Comparison of ENCODE assay signal across 22 cellular contexts in genomic region chr18:28163201-28163778, GRCh38. TPM values are rescaled to one million over a fixed set of nuclear protein-coding genes. Genes with fewer than 3 reads are reported as not detected.
DNase-seq lines count a peak whose midpoint lies in the region; ATAC-seq, FAIRE-seq and TF ChIP-seq lines count a peak whose summit lies in the region.
"Had no signal": no experiment of that assay in that cellular context is flagged by ENCODE, and none has a peak within 500 bp of the region (broad histone marks: within the 10 kb centered on the region; RNA-seq: fewer than 3 reads in every experiment).

No MANE protein-coding gene starts in this region.

- H3K4me3 ChIP-seq in A549 (no peak overlapping the region), GM23248 (no peak overlapping the region), astrocyte of the spinal cord (ENCODE audit: low read depth, low read length) (no peak overlapping the region), left ventricle myocardium inferior (no peak overlapping the region)
- H3K4me3 ChIP-seq: gastroesophageal sphincter, lung, MG63 had no signal

- no peak overlapping the region for H3K27ac Mint-ChIP-seq in natural killer cell
- H3K27ac Mint-ChIP-seq: activated CD4-positive, alpha-beta memory T cell treated with anti-CD3 and anti-CD28 coated beads for 36 hours; activated naive CD8-positive, alpha-beta T cell; naive thymus-derived CD8-positive, alpha-beta T cell; T-helper 17 cell; type B pancreatic cell had no signal

- no peaks in the 10 kb centered on the region for H3K4me1 Mint-ChIP-seq in natural killer cell
- H3K4me1 Mint-ChIP-seq: naive thymus-derived CD8-positive, alpha-beta T cell; T-helper 17 cell had no signal

- no peak for TF ChIP-seq CTCF in A549 (IDR thresholded peaks at IDR 0.05)
- TF ChIP-seq CTCF in astrocyte of the spinal cord (IDR thresholded peaks at IDR 0.05; ENCODE audit: low read depth, low read length): no peak
- TF ChIP-seq CTCF in left ventricle myocardium inferior (IDR thresholded peaks at IDR 0.05; ENCODE audit: borderline replicate concordance): no peak
- no peak for TF ChIP-seq CTCF in GM20000 (IDR thresholded peaks at IDR 0.05; ENCODE audit: extremely low read depth, missing control alignments)
- no peak for TF ChIP-seq CTCF in natural killer cell (IDR thresholded peaks at IDR 0.05)

- peaks cover 99% of the 10 kb centered on the region for H3K79me2 ChIP-seq in GM23248 (ENCODE audit: insufficient read depth)

- H2AFZ ChIP-seq in GM23248: no peak overlapping the region

- intact Hi-C loops in left ventricle myocardium inferior (cut with micrococcal nuclease) (no loop called here), posterior vena cava (cut with DNase I) (no loop called here), natural killer cell (cut with micrococcal nuclease) (no loop called here)

- H3K4me3 Mint-ChIP-seq in natural killer cell: no peak overlapping the region
- H3K4me3 Mint-ChIP-seq: activated CD4-positive, alpha-beta memory T cell treated with anti-CD3 and anti-CD28 coated beads for 36 hours; activated naive CD8-positive, alpha-beta T cell; activated T-cell treated with anti-CD3 and anti-CD28 coated beads, Interleukin-2, amount 50 U/mL, for 4 hours; naive thymus-derived CD8-positive, alpha-beta T cell; T-helper 17 cell; type B pancreatic cell had no signal

- TF ChIP-seq POLR2A in A549 (IDR thresholded peaks at IDR 0.05; ENCODE audit: low read length): no peak

- H3F3A ChIP-seq in GM23248 (ENCODE audit: insufficient read depth): peaks cover 45% of the 10 kb centered on the region

- DNase-seq in A549 (ENCODE audit: low read depth in 1 of 2, low spot score in 1 of 2) (no peak), GM23248 (peak; percentile 81), astrocyte of the spinal cord (ENCODE audit: low read depth, low spot score) (peak; percentile 73), left ventricle myocardium inferior (no peak), GM20000 (ENCODE audit: low spot score) (no peak), posterior vena cava (ENCODE audit: low spot score) (no peak), natural killer cell (no peak)
- DNase-seq: ACHN; activated CD4-positive, alpha-beta memory T cell treated with anti-CD3 and anti-CD28 coated beads for 36 hours; activated T-cell treated with anti-CD3 and anti-CD28 coated beads, Interleukin-2, amount 50 U/mL, for 4 hours; cerebellar nuclear complex; MG63; naive thymus-derived CD8-positive, alpha-beta T cell; NCI-H1694 treated with DMSO at 0.1 percent for 48 hours; SIG-M5; stimulated activated naive CD8-positive, alpha-beta T cell treated with anti-CD3 and anti-CD28 coated beads, Interleukin-15, Interleukin-2, amounts not matched to agents 100 U/mL and 50 U/mL, for 24 hours; T-helper 17 cell had no signal

- no peaks in the 10 kb centered on the region for H4K20me1 ChIP-seq in GM23248 (ENCODE audit: insufficient read depth)

- no peak for TF ChIP-seq EP300 in A549 (IDR thresholded peaks at IDR 0.05)

- no peak for FAIRE-seq in A549 (lab: Jason Lieb, UNC)

- TF ChIP-seq RAD21 in A549 (conservative IDR thresholded peaks at IDR 0.05 in 1 of 2, IDR thresholded peaks at IDR 0.05 in 1 of 2): no peak

- H3K9ac ChIP-seq in GM23248: no peak overlapping the region

- H3K4me1 ChIP-seq in A549: peaks cover 41% of the 10 kb centered on the region
- peaks cover 39% of the 10 kb centered on the region for H3K4me1 ChIP-seq in GM23248 (ENCODE audit: insufficient read depth)
- peaks cover 95% of the 10 kb centered on the region for H3K4me1 ChIP-seq in left ventricle myocardium inferior

- H3K4me2 ChIP-seq in A549: no peak overlapping the region
- peak overlapping the region; percentile 23 for H3K4me2 ChIP-seq in GM23248 (ENCODE audit: unreplicated experiment)

- no peaks in the 10 kb centered on the region for H3K9me2 ChIP-seq in GM23248 (ENCODE audit: insufficient read depth)

- peaks cover 0 to 2% of the 10 kb centered on the region in 2 donors for H3K9me3 Mint-ChIP-seq in natural killer cell
- H3K9me3 Mint-ChIP-seq: activated T-cell treated with anti-CD3 and anti-CD28 coated beads, Interleukin-2, amount 50 U/mL, for 4 hours; type B pancreatic cell had no signal

- H3K36me3 ChIP-seq in GM23248 (ENCODE audit: low read depth) (no peaks in the 10 kb centered on the region), left ventricle myocardium inferior (no peaks in the 10 kb centered on the region)
- H3K36me3 ChIP-seq: gastroesophageal sphincter, MG63 had no signal

- 85% methylated on average over 2 of the region's 2 CpGs for WGBS in A549 (ENCODE audit: missing lambda C conversion rate)
- 86 to 87% methylated on average over 2 of the region's 2 CpGs for WGBS in GM23248 (ENCODE audit: low coverage in 1 of 2, low lambda C conversion rate in 2 of 2, missing lambda C conversion rate in 2 of 2), 2 experiments

- CTCF ChIA-PET in A549 (lab: Yijun Ruan, JAX): interaction anchor here (1.1 kb wide), 1 partner anchor 10 kb away, joined by 3 read pairs; no protein-coding TSS in a partner anchor

- H3K36me3 Mint-ChIP-seq in natural killer cell: no peaks in the 10 kb centered on the region
- H3K36me3 Mint-ChIP-seq: activated CD4-positive, alpha-beta memory T cell treated with anti-CD3 and anti-CD28 coated beads for 36 hours; activated naive CD8-positive, alpha-beta T cell; naive thymus-derived CD8-positive, alpha-beta T cell; type B pancreatic cell had no signal

- H3K27me3 ChIP-seq in GM23248 (replicated peaks; ENCODE audit: insufficient read depth) (no peaks in the 10 kb centered on the region), left ventricle myocardium inferior (ENCODE audit: low read depth) (no peaks in the 10 kb centered on the region)
- H3K27me3 ChIP-seq: gastroesophageal sphincter, MG63 had no signal

- in situ Hi-C loops in GM23248 (cut with MboI): no loop called here
- in situ Hi-C loops in astrocyte of the spinal cord (cut with HindIII; ENCODE audit: low sequenced_read_pairs): no loop called here

- ATAC-seq in A549 (no peak), natural killer cell (no peak), HG03342 (IDR thresholded peaks at IDR 0.05; ENCODE audit: unreplicated experiment) (no peak)
- ATAC-seq: activated T-cell treated with anti-CD3 and anti-CD28 coated beads, Interleukin-2, amount 50 U/mL, for 4 hours; naive thymus-derived CD8-positive, alpha-beta T cell; stimulated activated naive CD8-positive, alpha-beta T cell treated with anti-CD3 and anti-CD28 coated beads, Interleukin-15, Interleukin-2, amounts not matched to agents 100 U/mL and 50 U/mL, for 24 hours; T-helper 17 cell had no signal

- POLR2A ChIA-PET in A549 (lab: Yijun Ruan, JAX): no interaction called here

- H3K27ac ChIP-seq in A549 (no peak overlapping the region), GM23248 (peak overlapping the region; percentile 53), left ventricle myocardium inferior (replicated peaks) (peak overlapping the region; percentile 59)
- H3K27ac ChIP-seq: gastroesophageal sphincter had no signal

- no peaks in the 10 kb centered on the region for H3K9me3 ChIP-seq in A549
- H3K9me3 ChIP-seq in GM23248 (ENCODE audit: low read depth): no peaks in the 10 kb centered on the region
- H3K9me3 ChIP-seq in left ventricle myocardium inferior (replicated peaks): no peaks in the 10 kb centered on the region
- H3K9me3 ChIP-seq: gastroesophageal sphincter, MG63 had no signal

- no peaks in the 10 kb centered on the region for H3K27me3 Mint-ChIP-seq in natural killer cell (ENCODE audit: low read depth in 2 of 2)
- H3K27me3 Mint-ChIP-seq: activated CD4-positive, alpha-beta memory T cell treated with anti-CD3 and anti-CD28 coated beads for 36 hours; activated naive CD8-positive, alpha-beta T cell; naive thymus-derived CD8-positive, alpha-beta T cell; T-helper 17 cell; type B pancreatic cell had no signal

TF ChIP-seq in A549, 52 proteins besides CTCF, POLR2A, EP300 and RAD21:
- TF ChIP-seq MAFK (IDR thresholded peaks at IDR 0.05; ENCODE audit: partially characterized antibody): peak; percentile 90
- TF ChIP-seq EHF (CRISPR knock-in tag; IDR thresholded peaks at IDR 0.05): no peak

RNA-seq across cellular contexts. Expression of gene CDH2, which starts 13.6 kb away (rescaled TPM):
- 71.9 and 73.3 TPM in 2 replicates for polyA plus RNA-seq in A549 (2011; rRNA removed)
- polyA plus RNA-seq in A549 (2012; cell fraction: cytosol; rRNA removed): 17.1 and 19.1 TPM in 2 replicates
- polyA plus RNA-seq in A549 (2012; cell fraction: nucleus; rRNA removed): 25.5 and 34.7 TPM in 2 replicates
- 49.8 to 56.6 TPM (median 54.0 TPM) in 3 replicates for polyA plus RNA-seq in A549 (2017; fragmentation: RNase III; extraction: RNeasy Plus Mini Kit Qiagen cat#74134 plus additional on column Dnase treatment)
- polyA minus RNA-seq in A549 (2011; rRNA and poly(A)+ RNA removed): 77.6 and 82.7 TPM in 2 replicates
- 157 and 165 TPM in 2 replicates for total RNA-seq in GM23248 (2014; rRNA removed; shearing (Covaris generic))
- 103 and 107 TPM in 2 replicates for polyA plus RNA-seq in GM23248 (2016; fragmentation: Nextera tagmentation; extraction: Ambion mirVana)
- total RNA-seq in left ventricle myocardium inferior: 370 TPM
- 10 to 100 TPM in 1 of 2 donors, 1 to 10 TPM in 1; 6.0 to 12.0 TPM for total RNA-seq in posterior vena cava
- total RNA-seq in natural killer cell: under 1 TPM; 0.09 to 0.35 (median 0.26) TPM
- total RNA-seq: activated CD4-positive, alpha-beta memory T cell treated with anti-CD3 and anti-CD28 coated beads for 36 hours; naive thymus-derived CD8-positive, alpha-beta T cell had no signal
- polyA plus RNA-seq: naive thymus-derived CD8-positive, alpha-beta T cell had no signal

Comparison
In these comparisons a context has a peak if more than half of its experiments do, and no peak if none do; other contexts are left out.
1. DNase-seq: peak in GM23248 (single experiment) and astrocyte of the spinal cord (single experiment); none in A549 (0 of 2), left ventricle myocardium inferior (single experiment), GM20000 (single experiment), posterior vena cava (single experiment) and natural killer cell (single experiment).
2. H3K27ac ChIP-seq: peak in GM23248 (single experiment) and left ventricle myocardium inferior (single experiment); none in A549 (0 of 2).
3. RNA of gene CDH2, which starts 13.6 kb away (total RNA-seq): 370 TPM in left ventricle myocardium inferior (single experiment) and 157 to 165 TPM in GM23248; 6.0 to 12.0 TPM in posterior vena cava and 0.09 to 0.35 TPM in natural killer cell; every median in the first group is over 10 times any median in the second.